Comparison of ENCODE assay signal across 15 cellular contexts in genomic region chr13:39894586-39894985, GRCh38.
DNase-seq lines count a peak whose midpoint lies in the region; ATAC-seq and TF ChIP-seq lines count a peak whose summit lies in the region.
"Had no signal": no experiment of that assay in that cellular context is flagged by ENCODE, and none has a peak within 500 bp of the region (broad histone marks: within the 10 kb centered on the region; RNA-seq: fewer than 3 reads in every experiment).

No MANE protein-coding gene starts in this region.

- POLR2A ChIA-PET in CD4-positive, alpha-beta T cell (lab: Charles Lee), result interaction anchor here (0.9 kb wide), 1 partner anchor 13 kb away, joined by 3 read pairs; no protein-coding TSS in a partner anchor
- POLR2A ChIA-PET in naive thymus-derived CD4-positive, alpha-beta T cell (lab: Charles Lee), result no interaction called here

- no peaks in the 10 kb centered on the region for H3K9me2 ChIP-seq in Loucy (replicated peaks; ENCODE audit: low read depth, low read length)

- no peaks in the 10 kb centered on the region for H3K9me3 ChIP-seq in CD4-positive, alpha-beta T cell (ENCODE audit: control insufficient read depth, low read length)
- no peaks in the 10 kb centered on the region for H3K9me3 ChIP-seq in Loucy (ENCODE audit: insufficient read depth, low read depth, low read length)
- no peaks in the 10 kb centered on the region for H3K9me3 ChIP-seq in naive thymus-derived CD4-positive, alpha-beta T cell (ENCODE audit: control insufficient read depth in 2 of 3, low read length in 3 of 3)
- H3K9me3 ChIP-seq: Caco-2 had no signal

- no peaks in the 10 kb centered on the region for H3K27me3 ChIP-seq in CD4-positive, alpha-beta T cell (ENCODE audit: control insufficient read depth, insufficient read depth, low read length)
- no peaks in the 10 kb centered on the region for H3K27me3 ChIP-seq in Loucy (ENCODE audit: insufficient read depth, low read length, poor library complexity, severe bottlenecking)
- no peaks in the 10 kb centered on the region for H3K27me3 ChIP-seq in naive thymus-derived CD4-positive, alpha-beta T cell (ENCODE audit: control insufficient read depth in 2 of 2, insufficient read depth in 2 of 2, low read length in 2 of 2)

- no peaks in the 10 kb centered on the region for H3K36me3 ChIP-seq in Loucy (ENCODE audit: insufficient read depth, low read length)
- no peaks in the 10 kb centered on the region for H3K36me3 ChIP-seq in naive thymus-derived CD4-positive, alpha-beta T cell (ENCODE audit: control insufficient read depth in 2 of 3, insufficient read depth in 3 of 3, low read length in 3 of 3)

- peak overlapping the region; percentile 22 for H3K27ac Mint-ChIP-seq in CD4-positive, alpha-beta T cell
- peak overlapping the region in 5 of 9 donors; percentile 34 to 85 (median 67) for H3K27ac Mint-ChIP-seq in naive thymus-derived CD4-positive, alpha-beta T cell
- no peak overlapping the region for H3K27ac Mint-ChIP-seq in stimulated activated naive B cell treated with anti-CD40 and anti-IgM and Interleukin-4, amounts not matched to agents 10 μg/mL and 1 μg/mL and 100 μg/mL, for 72 hours
- H3K27ac Mint-ChIP-seq: B cell had no signal

- no peak for TF ChIP-seq CTCF in CD4-positive, alpha-beta T cell (IDR thresholded peaks at IDR 0.05)
- TF ChIP-seq CTCF in Loucy (conservative IDR thresholded peaks at IDR 0.05; ENCODE audit: low read length) (no peak), astrocyte of the spinal cord (IDR thresholded peaks at IDR 0.05; ENCODE audit: low read depth, low read length) (no peak), GM13976 (IDR thresholded peaks at IDR 0.05; ENCODE audit: borderline replicate concordance, control extremely low read depth, extremely low read depth, insufficient read depth, missing control alignments) (no peak)

- DNase-seq in CD4-positive, alpha-beta T cell, result no peak
- DNase-seq in astrocyte of the spinal cord (ENCODE audit: low read depth, low spot score), result peak; percentile 22
- no peak for DNase-seq in naive thymus-derived CD4-positive, alpha-beta T cell
- DNase-seq in dedifferentiated amniotic fluid mesenchymal stem cell (ENCODE audit: extremely low spot score), result no peak
- DNase-seq in GDM1 (lab: John Stamatoyannopoulos, UW), result no peak
- DNase-seq in GM13976 (ENCODE audit: low spot score), result no peak
- DNase-seq in stimulated activated naive B cell treated with anti-CD40 and anti-IgM and Interleukin-4, amounts not matched to agents 10 μg/mL and 1 μg/mL and 100 μg/mL, for 72 hours, result no peak
- DNase-seq: C1 segment of cervical spinal cord; Caco-2; CD4-positive, CD25-positive, alpha-beta regulatory T cell; HCEC 1CT; IMR-90 had no signal

- no peaks in the 10 kb centered on the region for H3K9me3 Mint-ChIP-seq in CD4-positive, alpha-beta T cell
- peaks cover 0 to 1% (median 0%) of the 10 kb centered on the region in 11 donors for H3K9me3 Mint-ChIP-seq in naive thymus-derived CD4-positive, alpha-beta T cell
- H3K9me3 Mint-ChIP-seq in stimulated activated naive B cell treated with anti-CD40 and anti-IgM and Interleukin-4, amounts not matched to agents 10 μg/mL and 1 μg/mL and 100 μg/mL, for 72 hours, result no peaks in the 10 kb centered on the region

- H3K27ac ChIP-seq in CD4-positive, alpha-beta T cell (ENCODE audit: low read depth, low read length), result no peak overlapping the region
- H3K27ac ChIP-seq in naive thymus-derived CD4-positive, alpha-beta T cell (ENCODE audit: low read depth, low read length), result no peak overlapping the region

- H3K4me3 ChIP-seq in Loucy (ENCODE audit: low read length, poor library complexity, severe bottlenecking) (no peak overlapping the region), astrocyte of the spinal cord (ENCODE audit: low read depth, low read length) (no peak overlapping the region)
- H3K4me3 ChIP-seq in naive thymus-derived CD4-positive, alpha-beta T cell (ENCODE audit: low read length), result no peak overlapping the region
- H3K4me3 ChIP-seq: K562 had no signal

- H3K4me3 Mint-ChIP-seq in CD4-positive, alpha-beta T cell, result no peak overlapping the region
- H3K4me3 Mint-ChIP-seq in naive thymus-derived CD4-positive, alpha-beta T cell, result no peak overlapping the region
- H3K4me3 Mint-ChIP-seq in stimulated activated naive B cell treated with anti-CD40 and anti-IgM and Interleukin-4, amounts not matched to agents 10 μg/mL and 1 μg/mL and 100 μg/mL, for 72 hours, result no peak overlapping the region
- H3K4me3 Mint-ChIP-seq: B cell; CD4-positive, CD25-positive, alpha-beta regulatory T cell had no signal

- H3K9ac ChIP-seq in Loucy (ENCODE audit: low read depth, low read length, poor library complexity, severe bottlenecking), result no peak overlapping the region

- no peaks in the 10 kb centered on the region for H3K27me3 Mint-ChIP-seq in CD4-positive, alpha-beta T cell
- peaks cover 0 to 8% (median 0%) of the 10 kb centered on the region in 5 donors for H3K27me3 Mint-ChIP-seq in naive thymus-derived CD4-positive, alpha-beta T cell
- peaks cover 0 to 14% of the 10 kb centered on the region in 2 donors for H3K27me3 Mint-ChIP-seq in stimulated activated naive B cell treated with anti-CD40 and anti-IgM and Interleukin-4, amounts not matched to agents 10 μg/mL and 1 μg/mL and 100 μg/mL, for 72 hours
- H3K27me3 Mint-ChIP-seq: CD4-positive, CD25-positive, alpha-beta regulatory T cell had no signal

- peak overlapping the region; percentile 28 for H3K4me2 ChIP-seq in Loucy (ENCODE audit: low read depth, low read length, poor library complexity, severe bottlenecking)

- H3K79me2 ChIP-seq in Loucy (ENCODE audit: insufficient read depth, low read length), result no peaks in the 10 kb centered on the region

- CTCF ChIA-PET in CD4-positive, alpha-beta T cell (lab: Charles Lee), result no interaction called here
- CTCF ChIA-PET in naive thymus-derived CD4-positive, alpha-beta T cell (lab: Charles Lee), result interaction anchor here (1.4 kb wide), 1 partner anchor 12 kb away, joined by 3 read pairs; no protein-coding TSS in a partner anchor

- no peaks in the 10 kb centered on the region for H3F3A ChIP-seq in Loucy (ENCODE audit: low read depth)

- H3K36me3 Mint-ChIP-seq in CD4-positive, alpha-beta T cell (ENCODE audit: low read depth), result no peaks in the 10 kb centered on the region
- peaks cover 0 to 5% (median 0%) of the 10 kb centered on the region in 5 donors for H3K36me3 Mint-ChIP-seq in naive thymus-derived CD4-positive, alpha-beta T cell
- no peaks in the 10 kb centered on the region for H3K36me3 Mint-ChIP-seq in stimulated activated naive B cell treated with anti-CD40 and anti-IgM and Interleukin-4, amounts not matched to agents 10 μg/mL and 1 μg/mL and 100 μg/mL, for 72 hours
- H3K36me3 Mint-ChIP-seq: CD4-positive, CD25-positive, alpha-beta regulatory T cell had no signal

- H3K4me1 ChIP-seq in Loucy (ENCODE audit: insufficient read depth, low read length, poor library complexity, severe bottlenecking), result peaks cover 39% of the 10 kb centered on the region
- peaks cover 0 to 31% of the 10 kb centered on the region in 2 donors for H3K4me1 ChIP-seq in naive thymus-derived CD4-positive, alpha-beta T cell (ENCODE audit: control insufficient read depth in 2 of 2, insufficient read depth in 2 of 2, low read length in 2 of 2)
- H3K4me1 ChIP-seq: Caco-2 had no signal

- peaks cover 46% of the 10 kb centered on the region for H3K4me1 Mint-ChIP-seq in CD4-positive, alpha-beta T cell (ENCODE audit: low read depth)
- peaks cover 20 to 48% (median 43%) of the 10 kb centered on the region in 7 donors for H3K4me1 Mint-ChIP-seq in naive thymus-derived CD4-positive, alpha-beta T cell
- peaks cover 7% of the 10 kb centered on the region in 2 donors for H3K4me1 Mint-ChIP-seq in stimulated activated naive B cell treated with anti-CD40 and anti-IgM and Interleukin-4, amounts not matched to agents 10 μg/mL and 1 μg/mL and 100 μg/mL, for 72 hours
- H3K4me1 Mint-ChIP-seq: B cell had no signal

- H2AFZ ChIP-seq in Loucy (ENCODE audit: low read length), result no peak overlapping the region

- in situ Hi-C loops in astrocyte of the spinal cord (cut with HindIII; ENCODE audit: low sequenced_read_pairs), result no loop called here
- in situ Hi-C loops in GM13976 (cut with MboI; ENCODE audit: low sequenced_read_pairs, unreplicated experiment), result no loop called here

- ATAC-seq in CD4-positive, alpha-beta T cell (ENCODE audit: poor library complexity), result no peak
- ATAC-seq in naive thymus-derived CD4-positive, alpha-beta T cell, result no peak
- no peak for ATAC-seq in stimulated activated naive B cell treated with anti-CD40 and anti-IgM and Interleukin-4, amounts not matched to agents 10 μg/mL and 1 μg/mL and 100 μg/mL, for 72 hours (replicated peaks)
- ATAC-seq: K562 had no signal

- intact Hi-C loops in CD4-positive, alpha-beta T cell (cut with DNase I, micrococcal nuclease), result no loop called here
- intact Hi-C loops in naive thymus-derived CD4-positive, alpha-beta T cell (cut with micrococcal nuclease), result loop anchor here in 1 of 2 donors (5.0 kb wide), 1 partner anchor 117 kb away; no protein-coding TSS in a partner anchor

- no peaks in the 10 kb centered on the region for H4K20me1 ChIP-seq in Loucy (ENCODE audit: insufficient read depth, low read length, poor library complexity, severe bottlenecking)
